Comparison of ENCODE assay signal across 20 cellular contexts in the genomic region with DNA sequence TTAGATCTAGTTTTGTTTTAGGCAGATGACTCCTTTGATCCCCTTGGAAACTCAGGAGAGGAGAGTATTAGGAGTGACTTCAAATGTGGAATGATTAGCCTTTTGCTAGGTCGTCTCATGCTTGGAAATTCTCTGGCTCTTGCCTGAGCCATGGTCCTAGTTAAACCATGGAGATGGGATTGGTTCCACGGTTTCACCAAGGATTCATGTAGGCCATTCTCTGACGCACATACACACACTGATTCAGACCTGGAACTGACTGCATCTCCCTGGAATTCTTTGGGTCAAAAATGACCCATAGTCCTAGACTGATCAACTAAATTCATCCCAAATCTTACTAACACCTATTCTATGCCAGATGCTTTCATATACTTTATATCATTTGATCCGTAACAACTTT. TPM values are rescaled to one million over a fixed set of nuclear protein-coding genes. Genes with fewer than 3 reads are reported as not detected.
DNase-seq lines count a peak whose midpoint lies in the region; ATAC-seq and TF ChIP-seq lines count a peak whose summit lies in the region.
"Had no signal": no experiment of that assay in that cellular context is flagged by ENCODE, and none has a peak within 500 bp of the region (broad histone marks: within the 10 kb centered on the region; RNA-seq: fewer than 3 reads in every experiment).

No MANE protein-coding gene starts in this region.

- CTCF ChIA-PET in activated CD8-positive, alpha-beta T cell treated with anti-CD3 and anti-CD28 coated beads, Interleukin-2, amount 10 ng/mL, durations not matched to agents 7 days and 5 days (lab: Charles Lee), result no interaction called here
- CTCF ChIA-PET in activated CD8-positive, alpha-beta T cell treated with anti-CD3 and anti-CD28 coated beads for 36 hours (lab: Charles Lee), result no interaction called here
- CTCF ChIA-PET in activated CD8-positive, alpha-beta memory T cell treated with anti-CD3 and anti-CD28 coated beads, Interleukin-2, amount 10 ng/mL, durations not matched to agents 7 days and 5 days (lab: Charles Lee), result no interaction called here

- intact Hi-C loops in activated CD8-positive, alpha-beta T cell treated with anti-CD3 and anti-CD28 coated beads for 36 hours (cut with micrococcal nuclease), result no loop called here
- intact Hi-C loops in esophagus squamous epithelium (cut with DNase I), result no loop called here
- intact Hi-C loops in transverse colon (cut with DNase I; ENCODE audit: low total_unique reads), result no loop called here

- H3K4me2 ChIP-seq in osteoblast (ENCODE audit: insufficient read depth, low read length), result no peak overlapping the region
- H3K4me2 ChIP-seq: GM23338 had no signal

- TF ChIP-seq EP300 in transverse colon (IDR thresholded peaks at IDR 0.05; ENCODE audit: low read depth), result no peak

- POLR2A ChIA-PET in activated CD8-positive, alpha-beta T cell treated with anti-CD3 and anti-CD28 coated beads, Interleukin-2, amount 10 ng/mL, durations not matched to agents 7 days and 5 days (lab: Charles Lee), result no interaction called here
- POLR2A ChIA-PET in activated CD8-positive, alpha-beta T cell treated with anti-CD3 and anti-CD28 coated beads for 36 hours (lab: Charles Lee), result no interaction called here

- no peaks in the 10 kb centered on the region for H3K4me1 Mint-ChIP-seq in activated CD8-positive, alpha-beta T cell treated with anti-CD3 and anti-CD28 coated beads, Interleukin-2, amount 10 ng/mL, durations not matched to agents 7 days and 5 days (ENCODE audit: low read depth)
- H3K4me1 Mint-ChIP-seq in activated CD8-positive, alpha-beta T cell treated with anti-CD3 and anti-CD28 coated beads for 36 hours (ENCODE audit: low read depth), result no peaks in the 10 kb centered on the region
- no peaks in the 10 kb centered on the region for H3K4me1 Mint-ChIP-seq in activated CD8-positive, alpha-beta memory T cell treated with anti-CD3 and anti-CD28 coated beads, Interleukin-2, amount 10 ng/mL, durations not matched to agents 7 days and 5 days
- H3K4me1 Mint-ChIP-seq: IgD-negative memory B cell had no signal

- H4K20me1 ChIP-seq in osteoblast (ENCODE audit: insufficient read depth, low read length), result no peaks in the 10 kb centered on the region

- in situ Hi-C loops in transverse colon (cut with MboI; ENCODE audit: low pct_ligation_motif_present in 1 of 4, low pct_unique_long_range_greater_than_20kb in 1 of 4, low sequenced_read_pairs in 3 of 4), result no loop called here

- H3K4me1 ChIP-seq in esophagus squamous epithelium (no peaks in the 10 kb centered on the region), osteoblast (ENCODE audit: insufficient read depth, low read length) (peaks cover 6% of the 10 kb centered on the region), transverse colon (peaks cover 0 to 19% (median 9%) of the 10 kb centered on the region in 4 donors)
- H3K4me1 ChIP-seq: BE2C, HAP-1, SJCRH30 had no signal

- no peaks in the 10 kb centered on the region for H3K27me3 Mint-ChIP-seq in activated CD8-positive, alpha-beta T cell treated with anti-CD3 and anti-CD28 coated beads, Interleukin-2, amount 10 ng/mL, durations not matched to agents 7 days and 5 days (ENCODE audit: low read depth)
- H3K27me3 Mint-ChIP-seq in activated CD8-positive, alpha-beta T cell treated with anti-CD3 and anti-CD28 coated beads for 36 hours, result no peaks in the 10 kb centered on the region
- H3K27me3 Mint-ChIP-seq in activated CD8-positive, alpha-beta memory T cell treated with anti-CD3 and anti-CD28 coated beads, Interleukin-2, amount 10 ng/mL, durations not matched to agents 7 days and 5 days, result no peaks in the 10 kb centered on the region
- H3K27me3 Mint-ChIP-seq: IgD-negative memory B cell had no signal

- TF ChIP-seq CTCF in activated CD8-positive, alpha-beta T cell treated with anti-CD3 and anti-CD28 coated beads for 36 hours (IDR thresholded peaks at IDR 0.05), result no peak
- TF ChIP-seq CTCF in esophagus squamous epithelium (IDR thresholded peaks at IDR 0.05) (no peak), osteoblast (IDR thresholded peaks at IDR 0.05; ENCODE audit: extremely low read depth, low read depth, low read length) (no peak), transverse colon (IDR thresholded peaks at IDR 0.05) (no peak)

- H3K4me3 ChIP-seq in esophagus squamous epithelium (no peak overlapping the region), osteoblast (ENCODE audit: insufficient read depth, low read length) (no peak overlapping the region), transverse colon (no peak overlapping the region)
- H3K4me3 ChIP-seq: GM23338, HAP-1, SJCRH30 had no signal

- WGBS in esophagus squamous epithelium, 2 donors, result 86 to 91% methylated on average over 4 of the region's 4 CpGs
- WGBS in transverse colon (ENCODE audit: low coverage in 1 of 2), 2 donors, result 96 to 97% methylated on average over 4 of the region's 4 CpGs

- peaks cover 0 to 41% (median 0%) of the 10 kb centered on the region in 3 donors for H3K36me3 ChIP-seq in esophagus squamous epithelium
- H3K36me3 ChIP-seq in osteoblast (ENCODE audit: insufficient read depth, low read length), result no peaks in the 10 kb centered on the region
- no peaks in the 10 kb centered on the region for H3K36me3 ChIP-seq in transverse colon
- H3K36me3 ChIP-seq: BE2C had no signal

- TF ChIP-seq POLR2A in esophagus squamous epithelium (IDR thresholded peaks at IDR 0.05) (no peak), transverse colon (IDR thresholded peaks at IDR 0.05) (no peak)

- no peak overlapping the region for H3K27ac Mint-ChIP-seq in activated CD8-positive, alpha-beta T cell treated with anti-CD3 and anti-CD28 coated beads, Interleukin-2, amount 10 ng/mL, durations not matched to agents 7 days and 5 days
- no peak overlapping the region for H3K27ac Mint-ChIP-seq in activated CD8-positive, alpha-beta T cell treated with anti-CD3 and anti-CD28 coated beads for 36 hours
- no peak overlapping the region for H3K27ac Mint-ChIP-seq in activated CD8-positive, alpha-beta memory T cell treated with anti-CD3 and anti-CD28 coated beads, Interleukin-2, amount 10 ng/mL, durations not matched to agents 7 days and 5 days
- H3K27ac Mint-ChIP-seq: GM23338, IgD-negative memory B cell had no signal

- no peak for ATAC-seq in activated CD8-positive, alpha-beta T cell treated with anti-CD3 and anti-CD28 coated beads, Interleukin-2, amount 10 ng/mL, durations not matched to agents 7 days and 5 days
- no peak for ATAC-seq in activated CD8-positive, alpha-beta T cell treated with anti-CD3 and anti-CD28 coated beads for 36 hours
- ATAC-seq in activated CD8-positive, alpha-beta memory T cell treated with anti-CD3 and anti-CD28 coated beads, Interleukin-2, amount 10 ng/mL, durations not matched to agents 7 days and 5 days, result no peak
- no peak for ATAC-seq in HG03439 (IDR thresholded peaks at IDR 0.05; ENCODE audit: unreplicated experiment)
- ATAC-seq: GM23338 had no signal

- peak overlapping the region in 3 of 4 donors; percentile 24 to 66 (median 44) for H3K27ac ChIP-seq in esophagus squamous epithelium
- H3K27ac ChIP-seq in osteoblast (ENCODE audit: low read depth, low read length), result peak overlapping the region; percentile 59
- H3K27ac ChIP-seq in transverse colon, result peak overlapping the region; percentile 13 to 78 (median 34)
- H3K27ac ChIP-seq: 22Rv1, SJCRH30 had no signal

- H3K4me3 Mint-ChIP-seq in activated CD8-positive, alpha-beta T cell treated with anti-CD3 and anti-CD28 coated beads, Interleukin-2, amount 10 ng/mL, durations not matched to agents 7 days and 5 days, result no peak overlapping the region
- no peak overlapping the region for H3K4me3 Mint-ChIP-seq in activated CD8-positive, alpha-beta T cell treated with anti-CD3 and anti-CD28 coated beads for 36 hours
- H3K4me3 Mint-ChIP-seq in activated CD8-positive, alpha-beta memory T cell treated with anti-CD3 and anti-CD28 coated beads, Interleukin-2, amount 10 ng/mL, durations not matched to agents 7 days and 5 days, result no peak overlapping the region
- H3K4me3 Mint-ChIP-seq: GM23338, IgD-negative memory B cell had no signal

- H3K27me3 ChIP-seq in esophagus squamous epithelium (no peaks in the 10 kb centered on the region), osteoblast (ENCODE audit: insufficient read depth, low read length) (no peaks in the 10 kb centered on the region), transverse colon (no peaks in the 10 kb centered on the region)
- H3K27me3 ChIP-seq: BE2C, SJCRH30 had no signal

- H3K36me3 Mint-ChIP-seq in activated CD8-positive, alpha-beta T cell treated with anti-CD3 and anti-CD28 coated beads, Interleukin-2, amount 10 ng/mL, durations not matched to agents 7 days and 5 days (ENCODE audit: low read depth), result peaks cover 53% of the 10 kb centered on the region
- H3K36me3 Mint-ChIP-seq in activated CD8-positive, alpha-beta T cell treated with anti-CD3 and anti-CD28 coated beads for 36 hours (ENCODE audit: low read depth), result peaks cover 54% of the 10 kb centered on the region
- peaks cover 50% of the 10 kb centered on the region for H3K36me3 Mint-ChIP-seq in activated CD8-positive, alpha-beta memory T cell treated with anti-CD3 and anti-CD28 coated beads, Interleukin-2, amount 10 ng/mL, durations not matched to agents 7 days and 5 days

- no peaks in the 10 kb centered on the region for H3K79me2 ChIP-seq in osteoblast (ENCODE audit: insufficient read depth, low read length)

- no peaks in the 10 kb centered on the region for H3K9me3 ChIP-seq in esophagus squamous epithelium
- no peaks in the 10 kb centered on the region for H3K9me3 ChIP-seq in osteoblast (ENCODE audit: low read depth, low read length)
- H3K9me3 ChIP-seq in transverse colon, result no peaks in the 10 kb centered on the region
- H3K9me3 ChIP-seq: BE2C, HAP-1, SJCRH30 had no signal

- no peaks in the 10 kb centered on the region for H3K9me3 Mint-ChIP-seq in activated CD8-positive, alpha-beta T cell treated with anti-CD3 and anti-CD28 coated beads, Interleukin-2, amount 10 ng/mL, durations not matched to agents 7 days and 5 days (ENCODE audit: insufficient read depth)
- H3K9me3 Mint-ChIP-seq in activated CD8-positive, alpha-beta T cell treated with anti-CD3 and anti-CD28 coated beads for 36 hours, result no peaks in the 10 kb centered on the region
- no peaks in the 10 kb centered on the region for H3K9me3 Mint-ChIP-seq in activated CD8-positive, alpha-beta memory T cell treated with anti-CD3 and anti-CD28 coated beads, Interleukin-2, amount 10 ng/mL, durations not matched to agents 7 days and 5 days (ENCODE audit: low read depth)
- H3K9me3 Mint-ChIP-seq: GM23338 had no signal

- DNase-seq in activated CD8-positive, alpha-beta T cell treated with anti-CD3 and anti-CD28 coated beads, Interleukin-2, amount 10 ng/mL, durations not matched to agents 7 days and 5 days, result peak; percentile 1
- no peak for DNase-seq in activated CD8-positive, alpha-beta T cell treated with anti-CD3 and anti-CD28 coated beads for 36 hours
- DNase-seq in esophagus squamous epithelium (lab: John Stamatoyannopoulos, UW) (no peak), osteoblast (ENCODE audit: insufficient read length, low spot score, missing footprints) (no peak), transverse colon (no peak)
- DNase-seq in activated CD8-positive, alpha-beta memory T cell treated with anti-CD3 and anti-CD28 coated beads, Interleukin-2, amount 10 ng/mL, durations not matched to agents 7 days and 5 days, result no peak
- no peak for DNase-seq in stimulated activated CD4-positive, alpha-beta T cell treated with anti-CD3 and anti-CD28 coated beads, Interleukin-1b, Interleukin-23, amount 100 ng/mL, for 48 hours
- DNase-seq: BE2C, MV-4-11, NCI-H1417, NCI-H187, NCI-H446, NCI-H526, OCI-M1, SJCRH30 had no signal

- H2AFZ ChIP-seq in osteoblast (ENCODE audit: low read length), result no peak overlapping the region
- H2AFZ ChIP-seq: GM23338 had no signal

RNA-seq across cellular contexts. Expression of a gene that starts 56.5 kb away (rescaled TPM):
- total RNA-seq in activated CD8-positive, alpha-beta T cell treated with anti-CD3 and anti-CD28 coated beads, Interleukin-2, amount 10 ng/mL, durations not matched to agents 7 days and 5 days, result 10 to 100 TPM; 45.4 to 50.4 TPM
- total RNA-seq in activated CD8-positive, alpha-beta T cell treated with anti-CD3 and anti-CD28 coated beads for 36 hours, result 10 to 100 TPM; 56.0 to 67.2 TPM
- total RNA-seq in esophagus squamous epithelium (10 to 100 TPM in 3 of 4 donors, 1 to 10 TPM in 1; 5.1 to 13.8 (median 11.9) TPM), osteoblast (12.3 and 12.7 TPM in 2 replicates), transverse colon (10 to 100 TPM in 3 of 4 donors, 1 to 10 TPM in 1; 7.4 to 29.4 (median 20.6) TPM)
- 10 to 100 TPM; 56.6 to 62.7 TPM for total RNA-seq in activated CD8-positive, alpha-beta memory T cell treated with anti-CD3 and anti-CD28 coated beads, Interleukin-2, amount 10 ng/mL, durations not matched to agents 7 days and 5 days
